8 cellular contexts compared by ENCODE assay signal in the genomic region with DNA sequence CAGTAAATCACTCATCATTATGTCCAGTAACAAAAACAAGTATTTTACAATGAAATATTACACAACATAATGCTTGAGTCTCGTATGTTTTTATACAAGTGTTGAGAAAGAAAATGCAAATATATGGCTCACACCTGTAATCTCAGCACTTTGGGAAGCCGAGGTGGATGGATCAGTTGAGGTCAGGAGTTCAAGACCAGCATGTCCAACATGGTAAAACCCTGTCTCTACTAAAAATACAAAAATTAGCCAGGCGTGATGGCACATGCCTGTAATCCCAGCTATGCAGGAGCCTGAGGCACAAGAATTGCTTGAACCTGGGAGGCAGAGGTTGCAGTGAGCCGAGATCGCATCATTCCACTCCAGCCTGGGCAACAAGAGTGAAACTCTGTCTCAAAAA.
DNase-seq lines count a peak whose midpoint lies in the region; ATAC-seq, FAIRE-seq and TF ChIP-seq lines count a peak whose summit lies in the region.
"Not testable (repeated sequence)": the region's sequence is repeated elsewhere in the genome, so short reads cannot be mapped to it uniquely, and the experiment has no call there.

No MANE protein-coding gene starts in this region.

- not testable (repeated sequence) for H3K79me2 ChIP-seq in keratinocyte (ENCODE audit: control insufficient read depth, insufficient read depth, low read length); trophoblast cell (ENCODE audit: control insufficient read depth, insufficient read depth, low read length, poor library complexity)

- POLR2A ChIA-PET in WTC11 (lab: Charles Lee) = not testable (repeated sequence)

- not testable (repeated sequence) for H3K27me3 ChIP-seq in HUES64 (ENCODE audit: insufficient read depth, low read length); bronchial epithelial cell (ENCODE audit: control insufficient read depth, insufficient read depth, low read length); keratinocyte (ENCODE audit: control insufficient read depth, extremely low read depth, insufficient read depth, low read length); trophoblast cell (ENCODE audit: insufficient read depth, low read length)

- 94% methylated on average over 5 of the region's 5 CpGs for WGBS in HUES64
- no CpG with 5 or more reads among the region's 5 CpGs for WGBS in trophoblast cell (ENCODE audit: extremely low coverage, insufficient coverage, insufficient read length)

- not testable (repeated sequence) for H3K79me1 ChIP-seq in trophoblast cell (ENCODE audit: low read length)

- TF ChIP-seq POLR2A in H54 (IDR thresholded peaks at IDR 0.05; ENCODE audit: low read depth, low read length) = not testable (repeated sequence)

- not testable (repeated sequence) for H3K27me3 Mint-ChIP-seq in WTC11 (ENCODE audit: low read depth)

- not testable (repeated sequence) for H3K9me3 Mint-ChIP-seq in WTC11

- not testable (repeated sequence) for H2AK5ac ChIP-seq in trophoblast cell (ENCODE audit: low read length)

- H3K4me1 Mint-ChIP-seq in WTC11 = peaks cover 35% of the 10 kb centered on the region

- peak; percentile 15 for FAIRE-seq in H54 (lab: Jason Lieb, UNC)
- not testable (repeated sequence) for FAIRE-seq in bronchial epithelial cell (lab: Jason Lieb, UNC)
- peak; percentile 17 for FAIRE-seq in keratinocyte (lab: Jason Lieb, UNC)

- H4K8ac ChIP-seq in trophoblast cell (ENCODE audit: low read depth, low read length) = not testable (repeated sequence)

- not testable (repeated sequence) for H3K9me3 ChIP-seq in HUES64 (ENCODE audit: insufficient read depth, low read depth, low read length); keratinocyte (ENCODE audit: control insufficient read depth, low read depth, low read length); trophoblast cell (ENCODE audit: insufficient read depth, low read depth, low read length)

- 0 out of 2 replicates have a peak overlapping the region, but pooled peaks have one; percentile 83 for H3K27ac Mint-ChIP-seq in WTC11

- not testable (repeated sequence) for H3K36me3 ChIP-seq in HUES64 (ENCODE audit: insufficient read depth, low read length); bronchial epithelial cell (ENCODE audit: control insufficient read depth, insufficient read depth, low read length); keratinocyte (ENCODE audit: control insufficient read depth in 2 of 2, extremely low read depth in 1 of 2, insufficient read depth in 2 of 2, low read length in 2 of 2); trophoblast cell (ENCODE audit: control insufficient read depth in 1 of 2, insufficient read depth in 2 of 2, low read length in 2 of 2)

- not testable (repeated sequence) for H3K23ac ChIP-seq in trophoblast cell (ENCODE audit: low read length)

- dilution Hi-C loops in keratinocyte (cut with MboI; ENCODE audit: extremely low pct_ligation_motif_present, low sequenced_read_pairs) = not testable (repeated sequence)

- H3K14ac ChIP-seq in trophoblast cell (ENCODE audit: low read length) = not testable (repeated sequence)

- H3K27ac ChIP-seq in HUES64 (ENCODE audit: low read depth, low read length) = peak overlapping the region; percentile 34; the same call in 1 of the 2 replicates
- not testable (repeated sequence) for H3K27ac ChIP-seq in keratinocyte (ENCODE audit: control insufficient read depth, insufficient read depth, low read length); trophoblast cell (ENCODE audit: low read depth, low read length)

- peak overlapping the region; percentile 64 for H2AFZ ChIP-seq in keratinocyte (ENCODE audit: control insufficient read depth, low read length)
- not testable (repeated sequence) for H2AFZ ChIP-seq in trophoblast cell (ENCODE audit: insufficient read depth, low read length, poor library complexity)

- H3K9ac ChIP-seq in HUES64 (ENCODE audit: low read depth, low read length); keratinocyte (ENCODE audit: control insufficient read depth, extremely low read depth, insufficient read depth, low read length); trophoblast cell (ENCODE audit: low read length): not testable (repeated sequence)

- CTCF ChIA-PET in WTC11 (lab: Charles Lee) = not testable (repeated sequence)

- TF ChIP-seq CTCF in WTC11 (IDR thresholded peaks at IDR 0.05); bronchial epithelial cell (IDR thresholded peaks at IDR 0.05; ENCODE audit: insufficient read depth, low read length, severe bottlenecking); epithelial cell of esophagus (IDR thresholded peaks at IDR 0.05; ENCODE audit: insufficient read depth, low read depth, low read length, missing control alignments); keratinocyte (optimal IDR thresholded peaks at IDR 0.05 in 1 of 3, IDR thresholded peaks at IDR 0.05 in 1 of 3, conservative IDR thresholded peaks at IDR 0.05 in 1 of 3; ENCODE audit: extremely low read depth in 1 of 3, insufficient read depth in 2 of 3, low read length in 3 of 3): not testable (repeated sequence)

- not testable (repeated sequence) for H3K4me3 Mint-ChIP-seq in WTC11

- not testable (repeated sequence) for H3K36me3 Mint-ChIP-seq in WTC11

- not testable (repeated sequence) for ATAC-seq in WTC11, Right ventricle myocardium inferior

- not testable (repeated sequence) for H3K9me1 ChIP-seq in keratinocyte (ENCODE audit: control insufficient read depth, extremely low read depth, insufficient read depth, low read length)

- intact Hi-C loops in Right ventricle myocardium inferior (cut with DNase I) = not testable (repeated sequence)

- not testable (repeated sequence) for H4K12ac ChIP-seq in trophoblast cell (ENCODE audit: low read depth, low read length)

- H2BK12ac ChIP-seq in trophoblast cell (ENCODE audit: low read length) = not testable (repeated sequence)

- not testable (repeated sequence) for H3K4me3 ChIP-seq in HUES64 (ENCODE audit: low read length); bronchial epithelial cell (ENCODE audit: low read depth, low read length); epithelial cell of esophagus (ENCODE audit: low read length); keratinocyte (ENCODE audit: control insufficient read depth in 2 of 3, extremely low read depth in 1 of 3, insufficient read depth in 2 of 3, low read depth in 1 of 3, low read length in 3 of 3); trophoblast cell (ENCODE audit: low read depth, low read length)

- not testable (repeated sequence) for H3K18ac ChIP-seq in trophoblast cell (ENCODE audit: low read length)

- H3K4me1 ChIP-seq in HUES64 (ENCODE audit: insufficient read depth, low read length) = peaks cover 16% of the 10 kb centered on the region
- not testable (repeated sequence) for H3K4me1 ChIP-seq in keratinocyte (ENCODE audit: control insufficient read depth, extremely low read depth, insufficient read depth, low read length); trophoblast cell (ENCODE audit: control insufficient read depth in 1 of 2, insufficient read depth in 2 of 2, low read length in 2 of 2)

- not testable (repeated sequence) for H4K91ac ChIP-seq in trophoblast cell (ENCODE audit: low read depth, low read length)

- peak overlapping the region; percentile 32 for H3K4me2 ChIP-seq in keratinocyte (ENCODE audit: control insufficient read depth, extremely low read depth, insufficient read depth, low read depth, low read length)
- not testable (repeated sequence) for H3K4me2 ChIP-seq in trophoblast cell (ENCODE audit: low read length)

- H2BK120ac ChIP-seq in trophoblast cell (ENCODE audit: insufficient read depth, low read length, poor library complexity) = not testable (repeated sequence)

- H4K20me1 ChIP-seq in keratinocyte (ENCODE audit: control insufficient read depth, extremely low read depth, insufficient read depth, low read length) = not testable (repeated sequence)

- H2BK5ac ChIP-seq in trophoblast cell (ENCODE audit: low read depth, low read length, poor library complexity) = not testable (repeated sequence)

- not testable (repeated sequence) for H3K4ac ChIP-seq in trophoblast cell (ENCODE audit: low read depth, low read length)

- not testable (repeated sequence) for DNase-seq in H54 (ENCODE audit: insufficient read length, low spot score); WTC11 (ENCODE audit: low spot score); keratinocyte (ENCODE audit: low read depth, low spot score)
- DNase-seq in bronchial epithelial cell (ENCODE audit: low read depth) = peak; percentile 59
- DNase-seq in epithelial cell of esophagus (ENCODE audit: low read depth) = peak; percentile 49
- peak; percentile 1 for DNase-seq in Right ventricle myocardium inferior (ENCODE audit: missing footprints)
- DNase-seq in trophoblast cell = peak; percentile 70 to 75
